Comparison of ENCODE assay signal across 19 cellular contexts in genomic region chr2:23492337-23492675, GRCh38.
DNase-seq lines count a peak whose midpoint lies in the region; ATAC-seq and TF ChIP-seq lines count a peak whose summit lies in the region.
"Had no signal": no experiment of that assay in that cellular context is flagged by ENCODE, and none has a peak within 500 bp of the region (broad histone marks: within the 10 kb centered on the region; RNA-seq: fewer than 3 reads in every experiment).

No MANE protein-coding gene starts in this region.

- no peaks in the 10 kb centered on the region for H3K36me3 ChIP-seq in aorta (ENCODE audit: control insufficient read depth in 1 of 2, insufficient read depth in 2 of 2, low read length in 1 of 2)

- WGBS in aorta, 2 donors: 77 to 84% methylated on average over 5 of the region's 5 CpGs

- H3K9me3 ChIP-seq in aorta (ENCODE audit: control insufficient read depth, low read length): no peaks in the 10 kb centered on the region

- H3K4me3 Mint-ChIP-seq in activated CD8-positive, alpha-beta T cell treated with anti-CD3 and anti-CD28 coated beads, Interleukin-2, amount 10 ng/mL, durations not matched to agents 7 days and 5 days: no peak overlapping the region
- no peak overlapping the region for H3K4me3 Mint-ChIP-seq in activated CD8-positive, alpha-beta T cell treated with anti-CD3 and anti-CD28 coated beads for 36 hours
- H3K4me3 Mint-ChIP-seq in chondrocyte (ENCODE audit: unreplicated experiment): no peak overlapping the region
- H3K4me3 Mint-ChIP-seq in MCF 10A (ENCODE audit: unreplicated experiment): no peak overlapping the region

- H3K27me3 Mint-ChIP-seq in activated CD8-positive, alpha-beta T cell treated with anti-CD3 and anti-CD28 coated beads, Interleukin-2, amount 10 ng/mL, durations not matched to agents 7 days and 5 days (ENCODE audit: low read depth): peaks cover 11% of the 10 kb centered on the region
- peaks cover 16% of the 10 kb centered on the region for H3K27me3 Mint-ChIP-seq in activated CD8-positive, alpha-beta T cell treated with anti-CD3 and anti-CD28 coated beads for 36 hours
- H3K27me3 Mint-ChIP-seq in chondrocyte (ENCODE audit: low read depth): peaks cover 24% of the 10 kb centered on the region
- H3K27me3 Mint-ChIP-seq in MCF 10A (ENCODE audit: insufficient read depth, unreplicated experiment): no peaks in the 10 kb centered on the region

- H3K27ac ChIP-seq in aorta (ENCODE audit: low read depth in 1 of 2, low read length in 2 of 2): no peak overlapping the region
- H3K27ac ChIP-seq: HL-60, PC-9 had no signal

- H3K9me3 Mint-ChIP-seq in activated CD8-positive, alpha-beta T cell treated with anti-CD3 and anti-CD28 coated beads, Interleukin-2, amount 10 ng/mL, durations not matched to agents 7 days and 5 days (ENCODE audit: insufficient read depth): no peaks in the 10 kb centered on the region
- H3K9me3 Mint-ChIP-seq in activated CD8-positive, alpha-beta T cell treated with anti-CD3 and anti-CD28 coated beads for 36 hours: no peaks in the 10 kb centered on the region
- no peaks in the 10 kb centered on the region for H3K9me3 Mint-ChIP-seq in chondrocyte (ENCODE audit: low read depth)
- H3K9me3 Mint-ChIP-seq in MCF 10A (ENCODE audit: unreplicated experiment): no peaks in the 10 kb centered on the region

- CTCF ChIA-PET in activated CD8-positive, alpha-beta T cell treated with anti-CD3 and anti-CD28 coated beads, Interleukin-2, amount 10 ng/mL, durations not matched to agents 7 days and 5 days (lab: Charles Lee): interaction anchor here (1.4 kb wide), 1 partner anchor 132 kb away, joined by 3 read pairs; no protein-coding TSS in a partner anchor
- CTCF ChIA-PET in activated CD8-positive, alpha-beta T cell treated with anti-CD3 and anti-CD28 coated beads for 36 hours (lab: Charles Lee): interaction anchor here (1.1 kb wide), 1 partner anchor 12 kb away, joined by 3 read pairs; no protein-coding TSS in a partner anchor
- CTCF ChIA-PET in MCF 10A (lab: Yijun Ruan, JAX): no interaction called here

- no peaks in the 10 kb centered on the region for H3K27me3 ChIP-seq in aorta (ENCODE audit: control insufficient read depth in 1 of 2, insufficient read depth in 2 of 2, low read length in 1 of 2)

- POLR2A ChIA-PET in activated CD8-positive, alpha-beta T cell treated with anti-CD3 and anti-CD28 coated beads, Interleukin-2, amount 10 ng/mL, durations not matched to agents 7 days and 5 days (lab: Charles Lee): no interaction called here
- POLR2A ChIA-PET in activated CD8-positive, alpha-beta T cell treated with anti-CD3 and anti-CD28 coated beads for 36 hours (lab: Charles Lee): no interaction called here
- POLR2A ChIA-PET in MCF 10A (lab: Yijun Ruan, JAX): interaction anchor here (0.7 kb wide), 1 partner anchor 182 kb away, joined by 3 read pairs; no protein-coding TSS in a partner anchor

- peaks cover 86% of the 10 kb centered on the region for H3K4me1 Mint-ChIP-seq in activated CD8-positive, alpha-beta T cell treated with anti-CD3 and anti-CD28 coated beads, Interleukin-2, amount 10 ng/mL, durations not matched to agents 7 days and 5 days (ENCODE audit: low read depth)
- H3K4me1 Mint-ChIP-seq in activated CD8-positive, alpha-beta T cell treated with anti-CD3 and anti-CD28 coated beads for 36 hours (ENCODE audit: low read depth): peaks cover 51% of the 10 kb centered on the region
- H3K4me1 Mint-ChIP-seq in chondrocyte (ENCODE audit: low read depth) (peaks cover 23% of the 10 kb centered on the region), MCF 10A (ENCODE audit: insufficient read depth, unreplicated experiment) (peaks cover 14% of the 10 kb centered on the region)

- TF ChIP-seq CTCF in activated CD8-positive, alpha-beta T cell treated with anti-CD3 and anti-CD28 coated beads for 36 hours (IDR thresholded peaks at IDR 0.05): no peak
- TF ChIP-seq CTCF in chondrocyte (IDR thresholded peaks at IDR 0.05) (no peak), MCF 10A (IDR thresholded peaks at IDR 0.05; ENCODE audit: unreplicated experiment) (no peak)

- H3K4me1 ChIP-seq in aorta (ENCODE audit: control insufficient read depth in 1 of 2, insufficient read depth in 2 of 2, low read length in 2 of 2): peaks cover 0 to 11% of the 10 kb centered on the region in 2 donors

- no peak for DNase-seq in activated CD8-positive, alpha-beta T cell treated with anti-CD3 and anti-CD28 coated beads, Interleukin-2, amount 10 ng/mL, durations not matched to agents 7 days and 5 days
- no peak for DNase-seq in activated CD8-positive, alpha-beta T cell treated with anti-CD3 and anti-CD28 coated beads for 36 hours
- DNase-seq in NCI-H82 treated with DMSO at 0.1 percent for 48 hours (lab: John Stamatoyannopoulos, UW; ENCODE audit: unreplicated experiment) (peak; percentile 39), chondrocyte (ENCODE audit: low spot score) (peak; percentile 65), aorta (peak; percentile 20 to 60), 8988T (no peak), MCF 10A (ENCODE audit: unreplicated experiment) (no peak)
- DNase-seq: Calu3; DND-41; Kasumi-1; MV-4-11; NCI-H1105; NCI-H1930; NCI-H2227 treated with DMSO at 0.1 percent for 48 hours; NK-92 treated with Interleukin-12 subunit alpha and Interleukin-12 subunit beta, amount 100 ng/mL, for 24 hours; PC-9; RPMI8226 had no signal

- no TSS peak for BruUV-seq in MCF 10A (replicated peaks; lab: Mats Ljungman, UMichigan)

- H3K36me3 Mint-ChIP-seq in activated CD8-positive, alpha-beta T cell treated with anti-CD3 and anti-CD28 coated beads, Interleukin-2, amount 10 ng/mL, durations not matched to agents 7 days and 5 days (ENCODE audit: low read depth): no peaks in the 10 kb centered on the region
- no peaks in the 10 kb centered on the region for H3K36me3 Mint-ChIP-seq in activated CD8-positive, alpha-beta T cell treated with anti-CD3 and anti-CD28 coated beads for 36 hours (ENCODE audit: low read depth)
- H3K36me3 Mint-ChIP-seq in chondrocyte (ENCODE audit: low read depth) (peaks cover 5% of the 10 kb centered on the region), MCF 10A (ENCODE audit: insufficient read depth, unreplicated experiment) (peaks cover 12% of the 10 kb centered on the region)

- ATAC-seq in activated CD8-positive, alpha-beta T cell treated with anti-CD3 and anti-CD28 coated beads, Interleukin-2, amount 10 ng/mL, durations not matched to agents 7 days and 5 days: no peak
- no peak for ATAC-seq in activated CD8-positive, alpha-beta T cell treated with anti-CD3 and anti-CD28 coated beads for 36 hours
- no peak for ATAC-seq in aorta (ENCODE audit: low FRiP score)
- no peak for ATAC-seq in HG03432 (IDR thresholded peaks at IDR 0.05; ENCODE audit: unreplicated experiment)

- intact Hi-C loops in activated CD8-positive, alpha-beta T cell treated with anti-CD3 and anti-CD28 coated beads for 36 hours (cut with micrococcal nuclease): no loop called here
- intact Hi-C loops in aorta (cut with DNase I) (loop anchor here in 1 of 2 donors (10.0 kb wide), 1 partner anchor 108 kb away; the partner anchor contains the start of gene KLHL29), MCF 10A (cut with micrococcal nuclease) (no loop called here)

- no peak overlapping the region for H3K4me3 ChIP-seq in aorta (ENCODE audit: low read length in 2 of 2)
- H3K4me3 ChIP-seq: PC-9 had no signal

- H3K27ac Mint-ChIP-seq in activated CD8-positive, alpha-beta T cell treated with anti-CD3 and anti-CD28 coated beads, Interleukin-2, amount 10 ng/mL, durations not matched to agents 7 days and 5 days: peak overlapping the region; percentile 65
- no peak overlapping the region for H3K27ac Mint-ChIP-seq in activated CD8-positive, alpha-beta T cell treated with anti-CD3 and anti-CD28 coated beads for 36 hours
- H3K27ac Mint-ChIP-seq in chondrocyte (ENCODE audit: unreplicated experiment) (no peak overlapping the region), MCF 10A (ENCODE audit: low read depth, unreplicated experiment) (no peak overlapping the region)

Comparison
In these comparisons a context has a peak if more than half of its experiments do, and no peak if none do; other contexts are left out.
1. DNase-seq: peak in NCI-H82 treated with DMSO at 0.1 percent for 48 hours (single experiment), chondrocyte (single experiment) and aorta (2 of 2); none in activated CD8-positive, alpha-beta T cell treated with anti-CD3 and anti-CD28 coated beads, Interleukin-2, amount 10 ng/mL, durations not matched to agents 7 days and 5 days (single experiment), activated CD8-positive, alpha-beta T cell treated with anti-CD3 and anti-CD28 coated beads for 36 hours (single experiment), 8988T (single experiment) and MCF 10A (single experiment).